25 cellular contexts compared by ENCODE assay signal in the genomic region with DNA sequence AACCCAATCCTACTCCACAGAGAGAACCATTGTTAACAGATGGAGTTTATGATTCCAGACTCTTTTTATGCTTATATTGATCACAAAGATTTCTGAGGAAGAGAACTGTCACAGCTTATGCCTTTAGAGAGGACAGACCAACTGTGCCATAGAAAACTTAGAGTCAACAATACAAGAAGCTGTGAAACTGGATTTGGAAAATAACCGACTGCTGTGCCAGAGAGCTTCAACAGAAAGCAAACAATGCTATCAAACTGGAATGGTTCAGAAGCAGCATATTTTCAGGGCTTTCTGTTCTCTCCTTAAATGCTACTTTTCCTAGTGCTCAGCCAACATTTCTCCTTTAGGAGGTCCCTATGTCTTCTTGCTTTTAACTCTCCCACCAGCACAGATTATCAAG.
"Had no signal": no experiment of that assay in that cellular context is flagged by ENCODE, and none has a peak within 500 bp of the region (broad histone marks: within the 10 kb centered on the region; RNA-seq: fewer than 3 reads in every experiment).

No MANE protein-coding gene starts in this region.

- DNase-seq: activated CD4-positive, alpha-beta T cell treated with anti-CD3 and anti-CD28 coated beads, Interleukin-2, amount 50 U/mL, for 1 hour; activated CD8-positive, alpha-beta T cell treated with anti-CD3 and anti-CD28 coated beads, Interleukin-2, amount 10 ng/mL, durations not matched to agents 7 days and 5 days; activated effector memory CD4-positive, alpha-beta T cell treated with Interleukin-2 at 50 U/mL for 16 hours; activated naive CD4-positive, alpha-beta T cell treated with anti-CD3 and anti-CD28 coated beads, Interleukin-2, amount 10 ng/mL, durations not matched to agents 7 days and 5 days; activated T-cell treated with anti-CD3 and anti-CD28 coated beads, Interleukin-2, amount 50 U/mL, for 24 hours; adrenal gland; dorsolateral prefrontal cortex; effector memory CD8-positive, alpha-beta T cell; gastrocnemius medialis; hippocampal formation; left ventricle myocardium superior; SK-N-SH; small intestine; stimulated activated CD4-positive, alpha-beta T cell treated with anti-CD3 and anti-CD28 coated beads, Interleukin-15, amount 100 ng/mL, for 24 hours; trophoblast cell had no signal

- H2AFZ ChIP-seq: parathyroid adenoma had no signal

- H3K4me1 ChIP-seq: parathyroid adenoma had no signal

- ATAC-seq: activated CD4-positive, CD25-positive, alpha-beta regulatory T cell treated with anti-CD3 and anti-CD28 coated beads, Interleukin-2, amount 50 U/mL, for 24 hours; activated CD8-positive, alpha-beta T cell treated with anti-CD3 and anti-CD28 coated beads, Interleukin-2, amount 10 ng/mL, durations not matched to agents 7 days and 5 days; effector memory CD8-positive, alpha-beta T cell; gastrocnemius medialis; left ventricle myocardium superior; natural killer cell treated with Interleukin-12 subunit alpha and Interleukin-12 subunit beta and Interleukin-15 and Interleukin-18, amount 100 ng/mL, for 72 hours; sciatic nerve; stimulated activated memory B cell treated with anti-CD40 and anti-IgM and Interleukin-4, amounts not matched to agents 10 μg/mL and 1 μg/mL and 100 μg/mL, for 72 hours had no signal

- H3K9me3 Mint-ChIP-seq: activated naive CD4-positive, alpha-beta T cell treated with anti-CD3 and anti-CD28 coated beads, Interleukin-2, amount 10 ng/mL, durations not matched to agents 7 days and 5 days; activated T-cell treated with anti-CD3 and anti-CD28 coated beads, Interleukin-2, amount 50 U/mL, for 24 hours; central memory CD8-positive, alpha-beta T cell; effector memory CD8-positive, alpha-beta T cell; memory B cell; natural killer cell treated with Interleukin-12 subunit alpha and Interleukin-12 subunit beta and Interleukin-15 and Interleukin-18, amount 100 ng/mL, for 72 hours; stimulated activated memory B cell treated with anti-CD40 and anti-IgM and Interleukin-4, amounts not matched to agents 10 μg/mL and 1 μg/mL and 100 μg/mL, for 72 hours had no signal

- H3K4me3 ChIP-seq: adrenal gland, ascending aorta, esophagus muscularis mucosa, gastrocnemius medialis had no signal

- H3K27me3 Mint-ChIP-seq: activated naive CD4-positive, alpha-beta T cell treated with anti-CD3 and anti-CD28 coated beads, Interleukin-2, amount 10 ng/mL, durations not matched to agents 7 days and 5 days; activated T-cell treated with anti-CD3 and anti-CD28 coated beads, Interleukin-2, amount 50 U/mL, for 24 hours; central memory CD8-positive, alpha-beta T cell; effector memory CD8-positive, alpha-beta T cell; memory B cell; natural killer cell treated with Interleukin-12 subunit alpha and Interleukin-12 subunit beta and Interleukin-15 and Interleukin-18, amount 100 ng/mL, for 72 hours; stimulated activated memory B cell treated with anti-CD40 and anti-IgM and Interleukin-4, amounts not matched to agents 10 μg/mL and 1 μg/mL and 100 μg/mL, for 72 hours had no signal

- H3K9ac ChIP-seq: parathyroid adenoma, SK-N-SH had no signal

- H3K4me3 Mint-ChIP-seq: activated CD8-positive, alpha-beta T cell treated with anti-CD3 and anti-CD28 coated beads, Interleukin-2, amount 10 ng/mL, durations not matched to agents 7 days and 5 days; activated naive CD4-positive, alpha-beta T cell treated with anti-CD3 and anti-CD28 coated beads, Interleukin-2, amount 10 ng/mL, durations not matched to agents 7 days and 5 days; activated T-cell treated with anti-CD3 and anti-CD28 coated beads, Interleukin-2, amount 50 U/mL, for 24 hours; central memory CD8-positive, alpha-beta T cell; effector memory CD8-positive, alpha-beta T cell; memory B cell; natural killer cell treated with Interleukin-12 subunit alpha and Interleukin-12 subunit beta and Interleukin-15 and Interleukin-18, amount 100 ng/mL, for 72 hours; stimulated activated memory B cell treated with anti-CD40 and anti-IgM and Interleukin-4, amounts not matched to agents 10 μg/mL and 1 μg/mL and 100 μg/mL, for 72 hours had no signal

- H3K27me3 ChIP-seq: adrenal gland, ascending aorta, dorsolateral prefrontal cortex, esophagus muscularis mucosa, gastrocnemius medialis, neutrophil had no signal

- H3K4me2 ChIP-seq: SK-N-SH had no signal

- H3K9me3 ChIP-seq: adrenal gland, ascending aorta, esophagus muscularis mucosa, gastrocnemius medialis, neutrophil, SK-N-SH had no signal

- H3K27ac ChIP-seq: adrenal gland, ascending aorta, esophagus muscularis mucosa, gastrocnemius medialis, neutrophil, parathyroid adenoma had no signal

- H3K27ac Mint-ChIP-seq: activated CD8-positive, alpha-beta T cell treated with anti-CD3 and anti-CD28 coated beads, Interleukin-2, amount 10 ng/mL, durations not matched to agents 7 days and 5 days; activated naive CD4-positive, alpha-beta T cell treated with anti-CD3 and anti-CD28 coated beads, Interleukin-2, amount 10 ng/mL, durations not matched to agents 7 days and 5 days; activated T-cell treated with anti-CD3 and anti-CD28 coated beads, Interleukin-2, amount 50 U/mL, for 24 hours; memory B cell; stimulated activated memory B cell treated with anti-CD40 and anti-IgM and Interleukin-4, amounts not matched to agents 10 μg/mL and 1 μg/mL and 100 μg/mL, for 72 hours had no signal
